Comparison of ENCODE assay signal across 19 cellular contexts in genomic region chr7:33070277-33070676, GRCh38. TPM values are rescaled to one million over a fixed set of nuclear protein-coding genes. Genes with fewer than 3 reads are reported as not detected.
A peak's percentile ranks its signal among the peaks of the same experiment; 100 is the strongest.
DNase-seq lines count a peak whose midpoint lies in the region; ATAC-seq, FAIRE-seq and TF ChIP-seq lines count a peak whose summit lies in the region.
"Had no signal": no experiment of that assay in that cellular context is flagged by ENCODE, and none has a peak within 500 bp of the region (broad histone marks: within the 10 kb centered on the region; RNA-seq: fewer than 3 reads in every experiment).

No MANE protein-coding gene starts in this region.

- H3K4me2 ChIP-seq in HepG2 (ENCODE audit: low read depth, low read length) (no peak overlapping the region), GM12878 (ENCODE audit: control insufficient read depth, insufficient read depth) (no peak overlapping the region), mesendoderm (ENCODE audit: low read length) (no peak overlapping the region), neuronal stem cell (ENCODE audit: insufficient read depth, low read length, poor library complexity, severe bottlenecking) (no peak overlapping the region)

- H2BK12ac ChIP-seq in neuronal stem cell (ENCODE audit: low read length), result no peak overlapping the region

- no peak overlapping the region for H3K23ac ChIP-seq in mesendoderm (ENCODE audit: low read length)
- no peak overlapping the region for H3K23ac ChIP-seq in neuronal stem cell (ENCODE audit: low read depth, low read length, poor library complexity)

- no peak for TF ChIP-seq EP300 in HepG2 (IDR thresholded peaks at IDR 0.05; ENCODE audit: low read depth in 2 of 2, low read length in 2 of 2)
- TF ChIP-seq EP300 in HepG2 (CRISPR knock-in tag; IDR thresholded peaks at IDR 0.05; ENCODE audit: borderline replicate concordance), result no peak
- no peak for TF ChIP-seq EP300 in GM12878 (IDR thresholded peaks at IDR 0.05; ENCODE audit: borderline replicate concordance in 1 of 2, control insufficient read depth in 1 of 2, low read depth in 2 of 2, low read length in 2 of 2)

- H3K4ac ChIP-seq in mesendoderm (ENCODE audit: low read depth, low read length) (no peak overlapping the region), neuronal stem cell (ENCODE audit: low read length) (no peak overlapping the region)

- H3K4me3 ChIP-seq in HepG2 (replicated peaks in 1 of 3; ENCODE audit: insufficient read depth in 1 of 3, low read depth in 2 of 3, low read length in 3 of 3) (no peak overlapping the region), right lobe of liver (no peak overlapping the region), HEK293 (ENCODE audit: low read depth, low read length) (no peak overlapping the region), GM12878 (no peak overlapping the region), mesendoderm (ENCODE audit: low read length) (no peak overlapping the region), neuronal stem cell (ENCODE audit: low read length in 2 of 2) (no peak overlapping the region)
- H3K4me3 ChIP-seq: GM23248 had no signal

- no TSS peak for BruUV-seq in HepG2 (replicated peaks; lab: Mats Ljungman, UMichigan)
- no TSS peak for BruUV-seq in GM12878 (replicated peaks; lab: Mats Ljungman, UMichigan)

- no peak overlapping the region for H3K56ac ChIP-seq in mesendoderm (ENCODE audit: low read length)

- intact Hi-C loops in HepG2 (cut with micrococcal nuclease; ENCODE audit: unreplicated experiment), result no loop called here
- intact Hi-C loops in right lobe of liver (cut with DNase I), result no loop called here
- intact Hi-C loops in GM12878 (cut with micrococcal nuclease; ENCODE audit: unreplicated experiment), result no loop called here

- peaks cover 13% of the 10 kb centered on the region; the same call in 1 of the 2 replicates for H3K4me1 ChIP-seq in HepG2 (ENCODE audit: insufficient read depth, low read length)
- H3K4me1 ChIP-seq in right lobe of liver, result no peaks in the 10 kb centered on the region
- H3K4me1 ChIP-seq in HEK293 (ENCODE audit: control insufficient read depth, insufficient read depth, low read length), result no peaks in the 10 kb centered on the region
- H3K4me1 ChIP-seq in GM12878 (ENCODE audit: control insufficient read depth, insufficient read depth, low read length), result no peaks in the 10 kb centered on the region
- H3K4me1 ChIP-seq in mesendoderm (ENCODE audit: control insufficient read depth, low read depth, low read length), result no peaks in the 10 kb centered on the region
- H3K4me1 ChIP-seq in neuronal stem cell (ENCODE audit: control insufficient read depth in 2 of 2, insufficient read depth in 1 of 2, low read depth in 1 of 2, low read length in 2 of 2), result no peaks in the 10 kb centered on the region
- H3K4me1 ChIP-seq: Caco-2 had no signal

- H3K18ac ChIP-seq in mesendoderm (ENCODE audit: low read length), result no peak overlapping the region
- H3K18ac ChIP-seq in neuronal stem cell (ENCODE audit: low read length), result no peak overlapping the region

- peaks cover 0 to 4% of the 10 kb centered on the region in 2 experiments; a peak in 1 of 5 replicates for H3K27me3 ChIP-seq in HepG2 (ENCODE audit: control insufficient read depth in 1 of 2, insufficient read depth in 2 of 2, low read length in 2 of 2)
- no peaks in the 10 kb centered on the region for H3K27me3 ChIP-seq in right lobe of liver
- peaks cover 0 to 2% of the 10 kb centered on the region in 2 experiments; a peak in 1 of 4 replicates for H3K27me3 ChIP-seq in GM12878 (replicated peaks in 1 of 2; ENCODE audit: control insufficient read depth in 2 of 2, insufficient read depth in 2 of 2, low read length in 1 of 2)
- no peaks in the 10 kb centered on the region for H3K27me3 ChIP-seq in mesendoderm (ENCODE audit: insufficient read depth, low read length, poor library complexity)
- H3K27me3 ChIP-seq in neuronal stem cell (ENCODE audit: control insufficient read depth in 3 of 3, insufficient read depth in 3 of 3, low read depth in 1 of 3, low read length in 3 of 3), result peaks cover 0 to 5% (median 0%) of the 10 kb centered on the region in 3 experiments

- FAIRE-seq in HepG2 (lab: Jason Lieb, UNC) (no peak), GM12878 (lab: Jason Lieb, UNC) (no peak)
- FAIRE-seq: GM12891, GM18507 had no signal

- 93% methylated on average over 2 of the region's 2 CpGs for WGBS in HepG2 (ENCODE audit: low lambda C conversion rate)
- no CpG with 5 or more reads among the region's 2 CpGs for WGBS in right lobe of liver (ENCODE audit: insufficient coverage, low coverage, low lambda C conversion rate, missing lambda C conversion rate)
- 47% methylated on average over 2 of the region's 2 CpGs for WGBS in GM12878 (ENCODE audit: insufficient coverage, insufficient replicate concordance, low lambda C conversion rate, missing lambda C conversion rate)
- WGBS in mesendoderm (ENCODE audit: extremely low coverage, insufficient coverage, low lambda C conversion rate), result no CpG with 5 or more reads among the region's 2 CpGs
- no CpG with 5 or more reads among the region's 2 CpGs for WGBS in neuronal stem cell (ENCODE audit: extremely low coverage in 2 of 2, insufficient read length in 2 of 2, insufficient replicate concordance in 1 of 2), 2 donors

- H3K9me3 ChIP-seq in HepG2 (ENCODE audit: low read length), result peaks cover 37% of the 10 kb centered on the region
- no peaks in the 10 kb centered on the region for H3K9me3 ChIP-seq in right lobe of liver
- H3K9me3 ChIP-seq in HEK293 (ENCODE audit: control insufficient read depth, insufficient read depth, low read depth, low read length), result no peaks in the 10 kb centered on the region
- H3K9me3 ChIP-seq in GM12878 (replicated peaks; ENCODE audit: control insufficient read depth, insufficient read depth, low read length), result peaks cover 11% of the 10 kb centered on the region; the same call in 2 of the 3 replicates
- H3K9me3 ChIP-seq in neuronal stem cell (replicated peaks in 1 of 2; ENCODE audit: control insufficient read depth in 2 of 2, insufficient read depth in 1 of 2, low read depth in 1 of 2, low read length in 2 of 2), result peaks cover 6 to 14% of the 10 kb centered on the region in 2 donors

- in situ Hi-C loops in HepG2 (cut with HindIII; ENCODE audit: extremely low pct_ligation_motif_present, low pct_unique_long_range_greater_than_20kb) (no loop called here), GM12878 (cut with MboI) (no loop called here)

- H4K20me1 ChIP-seq in HepG2 (ENCODE audit: insufficient read depth, low read length) (no peaks in the 10 kb centered on the region), GM12878 (ENCODE audit: control insufficient read depth, insufficient read depth) (no peaks in the 10 kb centered on the region)

- H3K9ac ChIP-seq in HepG2 (ENCODE audit: insufficient read depth, low read depth, low read length) (no peak overlapping the region), GM12878 (ENCODE audit: control insufficient read depth, insufficient read depth, low read length) (no peak overlapping the region), mesendoderm (ENCODE audit: low read length) (no peak overlapping the region), neuronal stem cell (ENCODE audit: low read depth, low read length, poor library complexity) (no peak overlapping the region)
- H3K9ac ChIP-seq: GM23248 had no signal

- DNase-seq in HepG2 (ENCODE audit: low spot score) (no peak), right lobe of liver (no peak), GM12878 (ENCODE audit: low read depth, low spot score) (no peak), mesendoderm (peak; percentile 11), midbrain (lab: John Stamatoyannopoulos, UW) (no peak), NCI-H1417 treated with DMSO at 0.1 percent for 48 hours (lab: John Stamatoyannopoulos, UW) (no peak), neuronal stem cell (ENCODE audit: low spot score) (no peak)
- DNase-seq: CD4-positive, CD25-positive, alpha-beta regulatory T cell; CD8-positive, alpha-beta T cell; DMS79; EL; GDM1; GM23248; H9 had no signal

- no peaks in the 10 kb centered on the region for H3K79me1 ChIP-seq in mesendoderm (ENCODE audit: low read length)
- H3K79me1 ChIP-seq in neuronal stem cell (ENCODE audit: low read depth, low read length), result no peaks in the 10 kb centered on the region

- H2BK5ac ChIP-seq in mesendoderm (ENCODE audit: low read length), result no peak overlapping the region
- no peak overlapping the region for H2BK5ac ChIP-seq in neuronal stem cell (ENCODE audit: low read length)

- H2BK120ac ChIP-seq in mesendoderm (ENCODE audit: low read depth, low read length), result no peak overlapping the region
- no peak overlapping the region for H2BK120ac ChIP-seq in neuronal stem cell (ENCODE audit: low read depth, low read length)

- H3K36me3 ChIP-seq in HepG2 (replicated peaks in 1 of 2; ENCODE audit: control insufficient read depth in 1 of 2, insufficient read depth in 2 of 2, low read length in 2 of 2), result no peaks in the 10 kb centered on the region
- H3K36me3 ChIP-seq in right lobe of liver, result no peaks in the 10 kb centered on the region
- no peaks in the 10 kb centered on the region for H3K36me3 ChIP-seq in HEK293 (ENCODE audit: control insufficient read depth in 2 of 2, insufficient read depth in 1 of 2, low read length in 2 of 2)
- H3K36me3 ChIP-seq in GM12878 (ENCODE audit: control insufficient read depth in 2 of 2, insufficient read depth in 2 of 2, low read length in 1 of 2), result no peaks in the 10 kb centered on the region
- H3K36me3 ChIP-seq in mesendoderm (ENCODE audit: control insufficient read depth, insufficient read depth, low read length), result no peaks in the 10 kb centered on the region
- no peaks in the 10 kb centered on the region for H3K36me3 ChIP-seq in neuronal stem cell (replicated peaks in 1 of 2; ENCODE audit: control insufficient read depth in 2 of 2, insufficient read depth in 2 of 2, low read length in 2 of 2)

- TF ChIP-seq POLR2A in HepG2 (IDR thresholded peaks at IDR 0.05; ENCODE audit: insufficient read depth in 1 of 2, low read depth in 2 of 2, low read length in 2 of 2), result no peak
- no peak for TF ChIP-seq POLR2A in right lobe of liver (IDR thresholded peaks at IDR 0.05)
- TF ChIP-seq POLR2A in GM12878 (IDR thresholded peaks at IDR 0.05; ENCODE audit: low read depth, low read length), result no peak

- CTCF ChIA-PET in HepG2 (lab: Yijun Ruan, JAX; ENCODE audit: low intra/inter-chr PET ratio, low total read pairs) (no interaction called here), HEK293 (lab: Yijun Ruan, JAX) (interaction anchor here (0.5 kb wide), 1 partner anchor 130 kb away, joined by 3 read pairs; no protein-coding TSS in a partner anchor), GM12878 (lab: Yijun Ruan, JAX) (no interaction called here)

- H4K5ac ChIP-seq in mesendoderm (ENCODE audit: low read length), result no peak overlapping the region

- H3K79me2 ChIP-seq in HepG2 (ENCODE audit: insufficient read depth, low read length) (no peaks in the 10 kb centered on the region), GM12878 (ENCODE audit: control insufficient read depth, insufficient read depth, low read length) (no peaks in the 10 kb centered on the region), mesendoderm (ENCODE audit: control insufficient read depth, insufficient read depth, low read length) (no peaks in the 10 kb centered on the region)

- SMC1A ChIA-PET in GM12878 (lab: Charles Lee; ENCODE audit: uncharacterized antibody, unreplicated experiment), result no interaction called here

- POLR2A ChIA-PET in HepG2 (lab: Yijun Ruan, JAX) (no interaction called here), HEK293 (lab: Yijun Ruan, JAX) (no interaction called here), GM12878 (lab: Charles Lee) (no interaction called here)

- H2AK5ac ChIP-seq in mesendoderm (ENCODE audit: low read length) (no peak overlapping the region), neuronal stem cell (ENCODE audit: low read depth, low read length) (no peak overlapping the region)

- H3K27ac ChIP-seq in HepG2 (ENCODE audit: extremely low read length, insufficient read depth, low read length), result no peak overlapping the region
- no peak overlapping the region for H3K27ac ChIP-seq in right lobe of liver
- H3K27ac ChIP-seq in HEK293 (ENCODE audit: extremely low read depth, low read depth, low read length), result no peak overlapping the region
- no peak overlapping the region for H3K27ac ChIP-seq in GM12878 (ENCODE audit: control insufficient read depth, insufficient read depth)
- no peak overlapping the region for H3K27ac ChIP-seq in mesendoderm (ENCODE audit: low read depth, low read length)
- H3K27ac ChIP-seq in neuronal stem cell (replicated peaks; ENCODE audit: low read length), result no peak overlapping the region
- H3K27ac ChIP-seq: C4-2B, GM23248 had no signal

- no peak overlapping the region for H2AFZ ChIP-seq in HepG2 (ENCODE audit: low read length)
- H2AFZ ChIP-seq in GM12878 (ENCODE audit: control insufficient read depth, low read depth, low read length), result no peak overlapping the region
- H2AFZ ChIP-seq in neuronal stem cell (ENCODE audit: low read length), result no peak overlapping the region
- H2AFZ ChIP-seq: GM23248 had no signal

- no peak for TF ChIP-seq CTCF in HepG2 (CRISPR knock-in tag; IDR thresholded peaks at IDR 0.05)
- no peak for TF ChIP-seq CTCF in right lobe of liver (IDR thresholded peaks at IDR 0.05)
- TF ChIP-seq CTCF in HEK293 (tag by site-specific recombination; IDR thresholded peaks at IDR 0.05), result no peak
- no peak for TF ChIP-seq CTCF in GM12878 (IDR thresholded peaks at IDR 0.05 in 2 of 3, conservative IDR thresholded peaks at IDR 0.05 in 1 of 3; ENCODE audit: control insufficient read depth in 2 of 3, extremely low read depth in 1 of 3, insufficient read depth in 1 of 3, low read depth in 3 of 3, low read length in 3 of 3)

- no peak overlapping the region for H3K14ac ChIP-seq in neuronal stem cell (ENCODE audit: low read length)

- TF ChIP-seq RAD21 in HepG2 (CRISPR knock-in tag; IDR thresholded peaks at IDR 0.05) (no peak), GM12878 (IDR thresholded peaks at IDR 0.05; ENCODE audit: insufficient read depth, low read depth, low read length) (no peak)

- H4K91ac ChIP-seq in neuronal stem cell (ENCODE audit: low read depth, low read length, poor library complexity), result no peak overlapping the region

- ATAC-seq in HepG2 (no peak), right lobe of liver (no peak), GM12878 (no peak)
- ATAC-seq: CD8-positive, alpha-beta T cell had no signal

- RAD21 ChIA-PET in GM12878 (lab: Charles Lee; ENCODE audit: unreplicated experiment), result no interaction called here

- H4K8ac ChIP-seq in mesendoderm (ENCODE audit: low read depth, low read length), result no peak overlapping the region
- no peak overlapping the region for H4K8ac ChIP-seq in neuronal stem cell (ENCODE audit: low read depth, low read length)

- H2BK15ac ChIP-seq in mesendoderm (replicated peaks; ENCODE audit: low read depth) (no peak overlapping the region), neuronal stem cell (ENCODE audit: low read length) (no peak overlapping the region)

RNA-seq across cellular contexts. Expression of gene NT5C3A, which starts 7.7 kb away (rescaled TPM):
- total RNA-seq in HepG2 (2016; rRNA removed; fragmentation: Illumina TruSeq; extraction: Trizol) (22.8 and 34.0 TPM in 2 replicates), right lobe of liver (10 to 100 TPM in 3 of 6 experiments, 1 to 10 TPM in 3; 7.7 to 26.7 (median 11.0) TPM), GM12878 (2014; rRNA removed) (61.0 and 80.5 TPM in 2 replicates), GM12878 (2014; rRNA removed; fragmentation: Illumina TruSeq; extraction: Trizol) (86.8 and 95.5 TPM in 2 replicates), GM12878 (2021) (53.8 and 60.2 TPM in 2 replicates)
- 16.1 and 17.7 TPM in 2 replicates for total RNA-seq in HepG2 (2016; cell fraction: cytosol; rRNA removed; fragmentation: Illumina TruSeq; extraction: Trizol; ENCODE audit: low read depth)
- 20.7 and 28.8 TPM in 2 replicates for total RNA-seq in HepG2 (2016; cell fraction: insoluble cytoplasmic fraction; rRNA removed; fragmentation: Illumina TruSeq; extraction: Trizol)
- 18.3 and 19.0 TPM in 2 replicates for total RNA-seq in HepG2 (2016; cell fraction: membrane; rRNA removed; fragmentation: Illumina TruSeq; extraction: Trizol)
- total RNA-seq in HepG2 (2016; cell fraction: nucleus; rRNA removed; fragmentation: Illumina TruSeq; extraction: Trizol), result 33.8 and 36.2 TPM in 2 replicates
- polyA plus RNA-seq in HepG2 (2011; rRNA removed) (9.6 and 16.9 TPM in 2 replicates), GM12878 (2011; rRNA removed) (96.5 and 181 TPM in 2 replicates), GM12878 (2014; fragmentation: Illumina TruSeq; extraction: Trizol) (88.1 and 115 TPM in 2 replicates), GM12878 (2014; fragmentation: Nextera tagmentation; extraction: Ambion mirVana) (100 to 1,000 TPM in 1 of 2 experiments, 10 to 100 TPM in 1; 81.8 to 111 TPM), GM12878 (2014; rRNA removed) (50.9 and 59.9 TPM in 2 replicates), GM12878 (2016; fragmentation: Nextera tagmentation; extraction: Ambion mirVana) (10 to 100 TPM; 53.0 to 57.9 TPM)
- polyA plus RNA-seq in HepG2 (2011; cell fraction: cytosol; rRNA removed), result 4.9 and 7.5 TPM in 2 replicates
- 3.7 and 5.4 TPM in 2 replicates for polyA plus RNA-seq in HepG2 (2011; cell fraction: nucleus; rRNA removed)
- 22.4 and 29.1 TPM in 2 replicates for polyA plus RNA-seq in HepG2 (2012)
- 6.0 and 6.1 TPM in 2 replicates for polyA plus RNA-seq in HepG2 (2016; cell fraction: cytosol; fragmentation: Illumina TruSeq; extraction: Trizol; ENCODE audit: low read depth)
- 24.5 and 27.3 TPM in 2 replicates for polyA plus RNA-seq in HepG2 (2016; cell fraction: insoluble cytoplasmic fraction; fragmentation: Illumina TruSeq; extraction: Trizol; ENCODE audit: low read depth)
- 13.7 and 13.9 TPM in 2 replicates for polyA plus RNA-seq in HepG2 (2016; cell fraction: membrane; fragmentation: Illumina TruSeq; extraction: Trizol; ENCODE audit: low read depth)
- 42.4 and 45.3 TPM in 2 replicates for polyA plus RNA-seq in HepG2 (2016; cell fraction: nucleus; fragmentation: Illumina TruSeq; extraction: Trizol; ENCODE audit: insufficient read depth, low read depth)
- 2.7 and 3.2 TPM in 2 replicates for polyA minus RNA-seq in HepG2 (2011; rRNA and poly(A)+ RNA removed; ENCODE audit: low replicate concordance)
- polyA minus RNA-seq in HepG2 (2011; cell fraction: cytosol; rRNA and poly(A)+ RNA removed), result 5.7 and 7.7 TPM in 2 replicates
- polyA minus RNA-seq in HepG2 (2011; cell fraction: nucleus; rRNA and poly(A)+ RNA removed), result 28.3 and 30.0 TPM in 2 replicates
- 83.7 and 97.2 TPM in 2 replicates for total RNA-seq in GM12878 (2013; cell fraction: nucleolus; rRNA removed)
- polyA plus RNA-seq in GM12878 (2011; ENCODE audit: low read depth), result 57.7 TPM
- polyA plus RNA-seq in GM12878 (2011; cell fraction: cytosol; rRNA removed), result 30.2 and 44.6 TPM in 2 replicates
- polyA plus RNA-seq in GM12878 (2011; cell fraction: nucleus; rRNA removed), result 26.3 and 27.5 TPM in 2 replicates
- polyA plus RNA-seq in GM12878 (2012), result 87.2 and 109 TPM in 2 replicates
- 24.4 and 36.4 TPM in 2 replicates for polyA minus RNA-seq in GM12878 (2011; rRNA and poly(A)+ RNA removed)
- 13.9 and 16.7 TPM in 2 replicates for polyA minus RNA-seq in GM12878 (2011; cell fraction: cytosol; rRNA and poly(A)+ RNA removed)
- polyA minus RNA-seq in GM12878 (2011; cell fraction: nucleus; rRNA and poly(A)+ RNA removed), result 19.2 and 27.1 TPM in 2 replicates
- polyA plus RNA-seq in mesendoderm (2013, experiment 1 of 2), result 33.3 TPM
- polyA plus RNA-seq in mesendoderm (2013, experiment 2 of 2), result 33.0 TPM
- 34.4 TPM for polyA plus RNA-seq in neuronal stem cell (2013, experiment 1 of 2)
- polyA plus RNA-seq in neuronal stem cell (2013, experiment 2 of 2), result 35.9 TPM

RNA-seq across cellular contexts. Expression of gene RP9, which starts 38.9 kb away (rescaled TPM):
- total RNA-seq in HepG2 (2016; rRNA removed; fragmentation: Illumina TruSeq; extraction: Trizol), result 14.2 and 15.1 TPM in 2 replicates
- total RNA-seq in HepG2 (2016; cell fraction: cytosol; rRNA removed; fragmentation: Illumina TruSeq; extraction: Trizol; ENCODE audit: low read depth), result 16.3 and 18.5 TPM in 2 replicates
- total RNA-seq in HepG2 (2016; cell fraction: insoluble cytoplasmic fraction; rRNA removed; fragmentation: Illumina TruSeq; extraction: Trizol), result 14.5 and 17.3 TPM in 2 replicates
- total RNA-seq in HepG2 (2016; cell fraction: membrane; rRNA removed; fragmentation: Illumina TruSeq; extraction: Trizol), result 19.1 and 19.9 TPM in 2 replicates
- 11.1 and 12.8 TPM in 2 replicates for total RNA-seq in HepG2 (2016; cell fraction: nucleus; rRNA removed; fragmentation: Illumina TruSeq; extraction: Trizol)
- 13.1 and 18.6 TPM in 2 replicates for polyA plus RNA-seq in HepG2 (2011; rRNA removed)
- 11.4 and 12.2 TPM in 2 replicates for polyA plus RNA-seq in HepG2 (2011; cell fraction: cytosol; rRNA removed)
- polyA plus RNA-seq in HepG2 (2011; cell fraction: nucleus; rRNA removed), result 12.4 and 12.9 TPM in 2 replicates
- polyA plus RNA-seq in HepG2 (2012), result 13.8 and 14.7 TPM in 2 replicates
- polyA plus RNA-seq in HepG2 (2016; cell fraction: cytosol; fragmentation: Illumina TruSeq; extraction: Trizol; ENCODE audit: low read depth), result 17.6 and 18.4 TPM in 2 replicates
- polyA plus RNA-seq in HepG2 (2016; cell fraction: insoluble cytoplasmic fraction; fragmentation: Illumina TruSeq; extraction: Trizol; ENCODE audit: low read depth), result 20.5 and 21.8 TPM in 2 replicates
- polyA plus RNA-seq in HepG2 (2016; cell fraction: membrane; fragmentation: Illumina TruSeq; extraction: Trizol; ENCODE audit: low read depth), result 17.7 and 19.3 TPM in 2 replicates
- 16.9 and 19.9 TPM in 2 replicates for polyA plus RNA-seq in HepG2 (2016; cell fraction: nucleus; fragmentation: Illumina TruSeq; extraction: Trizol; ENCODE audit: insufficient read depth, low read depth)
- polyA minus RNA-seq in HepG2 (2011; rRNA and poly(A)+ RNA removed; ENCODE audit: low replicate concordance), result 8.1 and 14.2 TPM in 2 replicates
- 6.9 and 7.9 TPM in 2 replicates for polyA minus RNA-seq in HepG2 (2011; cell fraction: cytosol; rRNA and poly(A)+ RNA removed)
- 16.7 and 23.4 TPM in 2 replicates for polyA minus RNA-seq in HepG2 (2011; cell fraction: nucleus; rRNA and poly(A)+ RNA removed)
- 1 to 10 TPM; 3.4 to 5.8 (median 4.8) TPM for total RNA-seq in right lobe of liver
- total RNA-seq in GM12878 (2013; cell fraction: nucleolus; rRNA removed), result 14.0 and 14.6 TPM in 2 replicates
- total RNA-seq in GM12878 (2014; rRNA removed), result 13.9 and 14.8 TPM in 2 replicates
- total RNA-seq in GM12878 (2014; rRNA removed; fragmentation: Illumina TruSeq; extraction: Trizol), result 17.7 and 18.5 TPM in 2 replicates
- 9.7 and 11.4 TPM in 2 replicates for total RNA-seq in GM12878 (2021)
- 16.2 TPM for polyA plus RNA-seq in GM12878 (2011; ENCODE audit: low read depth)
- polyA plus RNA-seq in GM12878 (2011; rRNA removed), result 20.2 and 20.3 TPM in 2 replicates
- 12.6 and 16.5 TPM in 2 replicates for polyA plus RNA-seq in GM12878 (2011; cell fraction: cytosol; rRNA removed)
- 16.5 and 20.0 TPM in 2 replicates for polyA plus RNA-seq in GM12878 (2011; cell fraction: nucleus; rRNA removed)
- polyA plus RNA-seq in GM12878 (2012), result 15.2 and 16.0 TPM in 2 replicates
- 20.8 and 25.3 TPM in 2 replicates for polyA plus RNA-seq in GM12878 (2014; fragmentation: Illumina TruSeq; extraction: Trizol)
- 1 to 10 TPM; 7.6 to 9.6 TPM for polyA plus RNA-seq in GM12878 (2014; fragmentation: Nextera tagmentation; extraction: Ambion mirVana)
- polyA plus RNA-seq in GM12878 (2014; rRNA removed), result 16.1 and 16.3 TPM in 2 replicates
- 10 to 100 TPM; 21.8 to 23.9 TPM for polyA plus RNA-seq in GM12878 (2016; fragmentation: Nextera tagmentation; extraction: Ambion mirVana)
- 10.7 and 12.9 TPM in 2 replicates for polyA minus RNA-seq in GM12878 (2011; rRNA and poly(A)+ RNA removed)
- polyA minus RNA-seq in GM12878 (2011; cell fraction: cytosol; rRNA and poly(A)+ RNA removed), result 3.5 and 6.7 TPM in 2 replicates
- 14.6 and 20.7 TPM in 2 replicates for polyA minus RNA-seq in GM12878 (2011; cell fraction: nucleus; rRNA and poly(A)+ RNA removed)
- polyA plus RNA-seq in mesendoderm (2013, experiment 1 of 2), result 26.3 TPM
- polyA plus RNA-seq in mesendoderm (2013, experiment 2 of 2), result 26.9 TPM
- 34.9 TPM for polyA plus RNA-seq in neuronal stem cell (2013, experiment 1 of 2)
- polyA plus RNA-seq in neuronal stem cell (2013, experiment 2 of 2), result 34.5 TPM

RNA-seq across cellular contexts. Expression of gene BBS9, which starts 59.1 kb away (rescaled TPM):
- total RNA-seq in HepG2 (2016; rRNA removed; fragmentation: Illumina TruSeq; extraction: Trizol), result 7.8 and 9.4 TPM in 2 replicates
- 56.8 and 57.9 TPM in 2 replicates for total RNA-seq in HepG2 (2016; cell fraction: cytosol; rRNA removed; fragmentation: Illumina TruSeq; extraction: Trizol; ENCODE audit: low read depth)
- total RNA-seq in HepG2 (2016; cell fraction: insoluble cytoplasmic fraction; rRNA removed; fragmentation: Illumina TruSeq; extraction: Trizol), result 7.6 and 8.9 TPM in 2 replicates
- 11.2 and 18.5 TPM in 2 replicates for total RNA-seq in HepG2 (2016; cell fraction: membrane; rRNA removed; fragmentation: Illumina TruSeq; extraction: Trizol)
- 11.6 and 13.3 TPM in 2 replicates for total RNA-seq in HepG2 (2016; cell fraction: nucleus; rRNA removed; fragmentation: Illumina TruSeq; extraction: Trizol)
- polyA plus RNA-seq in HepG2 (2011; rRNA removed), result 5.1 and 5.2 TPM in 2 replicates
- 3.5 and 4.2 TPM in 2 replicates for polyA plus RNA-seq in HepG2 (2011; cell fraction: cytosol; rRNA removed)
- polyA plus RNA-seq in HepG2 (2011; cell fraction: nucleus; rRNA removed), result 5.7 and 6.4 TPM in 2 replicates
- polyA plus RNA-seq in HepG2 (2012), result 4.3 and 5.5 TPM in 2 replicates
- 1.2 and 1.8 TPM in 2 replicates for polyA plus RNA-seq in HepG2 (2016; cell fraction: cytosol; fragmentation: Illumina TruSeq; extraction: Trizol; ENCODE audit: low read depth)
- 6.9 and 7.0 TPM in 2 replicates for polyA plus RNA-seq in HepG2 (2016; cell fraction: insoluble cytoplasmic fraction; fragmentation: Illumina TruSeq; extraction: Trizol; ENCODE audit: low read depth)
- 2.6 and 2.8 TPM in 2 replicates for polyA plus RNA-seq in HepG2 (2016; cell fraction: membrane; fragmentation: Illumina TruSeq; extraction: Trizol; ENCODE audit: low read depth)
- 3.9 and 4.8 TPM in 2 replicates for polyA plus RNA-seq in HepG2 (2016; cell fraction: nucleus; fragmentation: Illumina TruSeq; extraction: Trizol; ENCODE audit: insufficient read depth, low read depth)
- polyA minus RNA-seq in HepG2 (2011; rRNA and poly(A)+ RNA removed; ENCODE audit: low replicate concordance), result 11.2 and 28.4 TPM in 2 replicates
- polyA minus RNA-seq in HepG2 (2011; cell fraction: cytosol; rRNA and poly(A)+ RNA removed), result 4.0 and 12.4 TPM in 2 replicates
- polyA minus RNA-seq in HepG2 (2011; cell fraction: nucleus; rRNA and poly(A)+ RNA removed), result 57.8 and 69.5 TPM in 2 replicates
- 1 to 10 TPM; 3.0 to 8.0 (median 6.6) TPM for total RNA-seq in right lobe of liver
- total RNA-seq in GM12878 (2013; cell fraction: nucleolus; rRNA removed), result 41.7 and 42.0 TPM in 2 replicates
- 2.8 and 3.3 TPM in 2 replicates for total RNA-seq in GM12878 (2014; rRNA removed)
- 2.4 and 2.8 TPM in 2 replicates for total RNA-seq in GM12878 (2014; rRNA removed; fragmentation: Illumina TruSeq; extraction: Trizol)
- 4.1 and 4.8 TPM in 2 replicates for total RNA-seq in GM12878 (2021)
- 3.2 TPM for polyA plus RNA-seq in GM12878 (2011; ENCODE audit: low read depth)
- polyA plus RNA-seq in GM12878 (2011; rRNA removed), result 5.6 and 6.5 TPM in 2 replicates
- polyA plus RNA-seq in GM12878 (2011; cell fraction: cytosol; rRNA removed), result 2.7 and 3.3 TPM in 2 replicates
- 3.3 and 5.1 TPM in 2 replicates for polyA plus RNA-seq in GM12878 (2011; cell fraction: nucleus; rRNA removed)
- 3.2 and 4.1 TPM in 2 replicates for polyA plus RNA-seq in GM12878 (2012)
- 2.2 and 2.9 TPM in 2 replicates for polyA plus RNA-seq in GM12878 (2014; fragmentation: Illumina TruSeq; extraction: Trizol)
- polyA plus RNA-seq in GM12878 (2014; fragmentation: Nextera tagmentation; extraction: Ambion mirVana), result 1 to 10 TPM; 1.2 to 2.3 TPM
- polyA plus RNA-seq in GM12878 (2014; rRNA removed), result 1.5 TPM in 2 replicates
- 1 to 10 TPM; 2.3 to 4.5 TPM for polyA plus RNA-seq in GM12878 (2016; fragmentation: Nextera tagmentation; extraction: Ambion mirVana)
- 11.0 and 14.5 TPM in 2 replicates for polyA minus RNA-seq in GM12878 (2011; rRNA and poly(A)+ RNA removed)
- 3.6 and 5.6 TPM in 2 replicates for polyA minus RNA-seq in GM12878 (2011; cell fraction: cytosol; rRNA and poly(A)+ RNA removed)
- polyA minus RNA-seq in GM12878 (2011; cell fraction: nucleus; rRNA and poly(A)+ RNA removed), result 19.0 and 33.4 TPM in 2 replicates
- polyA plus RNA-seq in mesendoderm (2013, experiment 1 of 2), result 14.5 TPM
- 15.4 TPM for polyA plus RNA-seq in mesendoderm (2013, experiment 2 of 2)
- polyA plus RNA-seq in neuronal stem cell (2013, experiment 1 of 2), result 28.8 TPM
- polyA plus RNA-seq in neuronal stem cell (2013, experiment 2 of 2), result 29.6 TPM

Comparison
In these comparisons a context has a peak if more than half of its experiments do, and no peak if none do; other contexts are left out.
1. Of the 63 proteins assayed by ChIP-seq in both HepG2 and HEK293: peak only in HepG2: ZNF280D; only in HEK293: SETDB1; in both: none; in neither: 61.